In genomic region chr10:14801693-14802092, GRCh38 we compare ENCODE assay signal across 2 cellular contexts.
TF ChIP-seq lines count a peak whose summit lies in the region.

No MANE protein-coding gene starts in this region.

TF ChIP-seq in HEK293, 187 proteins besides CTCF, POLR2A, EP300 and RAD21:
- TF ChIP-seq EGR2 (tag by site-specific recombination; IDR thresholded peaks at IDR 0.05; ENCODE audit: low read depth) (0 out of 2 replicates have a peak, but pooled peaks have one; percentile 6), ZBTB1 (tag by site-specific recombination; IDR thresholded peaks at IDR 0.05) (no peak)

TF ChIP-seq in K562, 482 proteins besides CTCF, POLR2A, EP300 and RAD21:
- TF ChIP-seq MCM7 (IDR thresholded peaks at IDR 0.05) = no peak
- TF ChIP-seq ZNF76 (CRISPR knock-in tag; IDR thresholded peaks at IDR 0.05; ENCODE audit: borderline replicate concordance) = no peak
- no peak for TF ChIP-seq SNRNP70 (optimal IDR thresholded peaks at IDR 0.05; ENCODE audit: low read depth, low read length)
- TF ChIP-seq SUPT5H (IDR thresholded peaks at IDR 0.05) = no peak
- TF ChIP-seq HMG20B (CRISPR knock-in tag; IDR thresholded peaks at IDR 0.05) = no peak
- no peak for TF ChIP-seq ZNF134 (CRISPR knock-in tag; conservative IDR thresholded peaks at IDR 0.05)
- TF ChIP-seq ZBED1 (IDR thresholded peaks at IDR 0.05) = no peak
- TF ChIP-seq PRMT5 (CRISPR knock-in tag; IDR thresholded peaks at IDR 0.05) = no peak
- no peak for TF ChIP-seq STAT6 (CRISPR knock-in tag; IDR thresholded peaks at IDR 0.05)
- no peak for TF ChIP-seq BHLHE40 (IDR thresholded peaks at IDR 0.05; ENCODE audit: low read length)
- no peak for TF ChIP-seq ATF3 (IDR thresholded peaks at IDR 0.05)
- TF ChIP-seq ATF3 (CRISPR knock-in tag; conservative IDR thresholded peaks at IDR 0.05) = no peak
- TF ChIP-seq E4F1 (CRISPR knock-in tag; IDR thresholded peaks at IDR 0.05; ENCODE audit: borderline replicate concordance) = no peak
- no peak for TF ChIP-seq ATF4 (CRISPR knock-in tag; IDR thresholded peaks at IDR 0.05)
- TF ChIP-seq POLR2H (tag; IDR thresholded peaks at IDR 0.05; ENCODE audit: low read depth) = no peak
- TF ChIP-seq BRD4 (IDR thresholded peaks at IDR 0.05) = no peak
- no peak for TF ChIP-seq SP2 (IDR thresholded peaks at IDR 0.05; ENCODE audit: extremely low read depth, low read depth, low read length, poor library complexity, severe bottlenecking)
- TF ChIP-seq GTF2B (IDR thresholded peaks at IDR 0.05; ENCODE audit: extremely low read depth, insufficient read length) = no peak
- TF ChIP-seq ASH1L (IDR thresholded peaks at IDR 0.05; ENCODE audit: borderline replicate concordance, low read depth, partially characterized antibody) = no peak
- no peak for TF ChIP-seq ZBTB34 (CRISPR knock-in tag; IDR thresholded peaks at IDR 0.05)
- no peak for TF ChIP-seq CREB3L1 (IDR thresholded peaks at IDR 0.05; ENCODE audit: borderline replicate concordance, low read depth)
